Comparison of ENCODE assay signal across 16 cellular contexts in genomic region chr2:109229094-109229675, GRCh38.
"Had no signal": no experiment of that assay in that cellular context is flagged by ENCODE, and none has a peak within 500 bp of the region (broad histone marks: within the 10 kb centered on the region; RNA-seq: fewer than 3 reads in every experiment).

No MANE protein-coding gene starts in this region.

- ATAC-seq: activated T-cell treated with anti-CD3 and anti-CD28 coated beads, Interleukin-2, amount 50 U/mL, for 72 hours; heart right ventricle; stimulated activated naive CD8-positive, alpha-beta T cell treated with anti-CD3 and anti-CD28 coated beads, Interleukin-15, Interleukin-2, amounts not matched to agents 100 U/mL and 50 U/mL, for 24 hours had no signal

- H3K4me3 ChIP-seq: breast epithelium, esophagus squamous epithelium, heart right ventricle, tibial artery had no signal

- DNase-seq: activated CD4-positive, alpha-beta T cell treated with anti-CD3 and anti-CD28 coated beads, Interleukin-2, amount 10 ng/mL, durations not matched to agents 7 days and 5 days; activated gamma-delta T cell; activated T-cell treated with anti-CD3 and anti-CD28 coated beads, Interleukin-2, amount 50 U/mL, for 72 hours; effector CD4-positive, alpha-beta T cell; esophagus squamous epithelium; heart right ventricle; mesendoderm; nucleus accumbens; stimulated activated CD4-positive, alpha-beta T cell treated with anti-CD3 and anti-CD28 coated beads, Interleukin-12 subunit alpha, Interleukin-12 subunit beta, amount 100 ng/mL, for 4 hours; stimulated activated CD4-positive, alpha-beta T cell treated with anti-CD3 and anti-CD28 coated beads, Interleukin-1b, Interleukin-23, amount 100 ng/mL, for 48 hours; stimulated activated naive CD8-positive, alpha-beta T cell treated with anti-CD3 and anti-CD28 coated beads, Interleukin-15, Interleukin-2, amounts not matched to agents 100 U/mL and 50 U/mL, for 24 hours; substantia nigra; T-helper 1 cell; T-helper 9 cell; tibial artery had no signal

- H3K27ac ChIP-seq: breast epithelium, esophagus squamous epithelium, heart right ventricle, tibial artery had no signal

- H3K4me1 ChIP-seq: breast epithelium had no signal

- H3K9me3 ChIP-seq: breast epithelium, esophagus squamous epithelium, tibial artery had no signal

- H3K36me3 ChIP-seq: breast epithelium, esophagus squamous epithelium, heart right ventricle, tibial artery had no signal

- H3K27me3 ChIP-seq: breast epithelium, esophagus squamous epithelium, heart right ventricle, tibial artery had no signal
